In the genomic region with DNA sequence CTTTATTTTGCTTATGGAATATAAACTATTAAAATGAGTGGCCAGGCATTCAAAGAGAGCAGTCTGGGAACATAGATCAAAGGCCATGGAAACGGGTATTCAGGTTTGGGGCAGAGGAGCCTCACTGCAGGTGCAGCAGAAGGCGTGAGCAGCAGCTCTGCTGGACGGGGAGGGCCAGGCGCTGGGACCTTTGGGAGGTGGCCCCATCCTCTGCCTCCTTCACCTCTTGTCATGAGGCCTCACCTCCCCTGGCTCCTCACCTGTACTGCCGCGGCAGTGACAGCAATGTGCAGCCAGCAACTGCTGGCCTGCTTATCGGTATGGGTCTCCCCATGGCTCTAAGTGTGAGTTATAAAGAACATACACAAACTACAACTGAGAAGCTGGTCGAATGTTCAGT, we compare ENCODE assay signal across 24 cellular contexts.
"Had no signal": no experiment of that assay in that cellular context is flagged by ENCODE, and none has a peak within 500 bp of the region (broad histone marks: within the 10 kb centered on the region; RNA-seq: fewer than 3 reads in every experiment).

No MANE protein-coding gene starts in this region.

- H3K27me3 ChIP-seq: adrenal gland, body of pancreas, esophagus muscularis mucosa, left lung, suprapubic skin, upper lobe of left lung had no signal

- H3K27me3 Mint-ChIP-seq: activated CD4-positive, alpha-beta memory T cell treated with anti-CD3 and anti-CD28 coated beads, Interleukin-2, amount 10 ng/mL, durations not matched to agents 7 days and 5 days; activated CD4-positive, alpha-beta T cell treated with anti-CD3 and anti-CD28 coated beads for 36 hours; activated naive CD4-positive, alpha-beta T cell treated with anti-CD3 and anti-CD28 coated beads, Interleukin-2, amount 50 U/mL, for 24 hours; activated T-cell treated with anti-CD3 and anti-CD28 coated beads, Interleukin-2, amount 50 U/mL, for 24 hours; central memory CD8-positive, alpha-beta T cell; naive thymus-derived CD4-positive, alpha-beta T cell; progenitor cell of endocrine pancreas; stimulated activated naive CD8-positive, alpha-beta T cell treated with anti-CD3 and anti-CD28 coated beads, Interleukin-15, Interleukin-2, amounts not matched to agents 100 ng/mL and 50 ng/mL, for 24 hours had no signal

- H3K4me3 Mint-ChIP-seq: activated CD4-positive, alpha-beta memory T cell treated with anti-CD3 and anti-CD28 coated beads, Interleukin-2, amount 10 ng/mL, durations not matched to agents 7 days and 5 days; activated CD4-positive, alpha-beta T cell treated with anti-CD3 and anti-CD28 coated beads for 36 hours; activated naive CD4-positive, alpha-beta T cell treated with anti-CD3 and anti-CD28 coated beads, Interleukin-2, amount 50 U/mL, for 24 hours; activated T-cell treated with anti-CD3 and anti-CD28 coated beads, Interleukin-2, amount 50 U/mL, for 24 hours; central memory CD8-positive, alpha-beta T cell; naive thymus-derived CD4-positive, alpha-beta T cell; stimulated activated naive CD8-positive, alpha-beta T cell treated with anti-CD3 and anti-CD28 coated beads, Interleukin-15, Interleukin-2, amounts not matched to agents 100 ng/mL and 50 ng/mL, for 24 hours had no signal

- H3K27ac Mint-ChIP-seq: activated CD4-positive, alpha-beta memory T cell treated with anti-CD3 and anti-CD28 coated beads, Interleukin-2, amount 10 ng/mL, durations not matched to agents 7 days and 5 days; activated CD4-positive, alpha-beta T cell treated with anti-CD3 and anti-CD28 coated beads for 36 hours; activated T-cell treated with anti-CD3 and anti-CD28 coated beads, Interleukin-2, amount 50 U/mL, for 24 hours; naive thymus-derived CD4-positive, alpha-beta T cell; progenitor cell of endocrine pancreas had no signal

- H3K36me3 ChIP-seq: adrenal gland, upper lobe of left lung had no signal

- H3K9me3 Mint-ChIP-seq: activated CD4-positive, alpha-beta memory T cell treated with anti-CD3 and anti-CD28 coated beads, Interleukin-2, amount 10 ng/mL, durations not matched to agents 7 days and 5 days; activated naive CD4-positive, alpha-beta T cell treated with anti-CD3 and anti-CD28 coated beads, Interleukin-2, amount 50 U/mL, for 24 hours; activated T-cell treated with anti-CD3 and anti-CD28 coated beads, Interleukin-2, amount 50 U/mL, for 24 hours; central memory CD8-positive, alpha-beta T cell; stimulated activated naive CD8-positive, alpha-beta T cell treated with anti-CD3 and anti-CD28 coated beads, Interleukin-15, Interleukin-2, amounts not matched to agents 100 ng/mL and 50 ng/mL, for 24 hours had no signal

- H3K4me1 Mint-ChIP-seq: central memory CD8-positive, alpha-beta T cell had no signal

- H3K4me2 ChIP-seq: smooth muscle cell had no signal

- H3K4me3 ChIP-seq: adrenal gland, body of pancreas, esophagus muscularis mucosa, left lung, smooth muscle cell, suprapubic skin, upper lobe of left lung had no signal

- ATAC-seq: body of pancreas; left lung; naive thymus-derived CD4-positive, alpha-beta T cell; right cardiac atrium had no signal

- H3K4me1 ChIP-seq: adrenal gland, body of pancreas, esophagus muscularis mucosa, left lung, suprapubic skin, upper lobe of left lung had no signal

- H3K27ac ChIP-seq: adrenal gland, body of pancreas, esophagus muscularis mucosa, left lung, suprapubic skin, upper lobe of left lung, VCaP had no signal

- H3K9me3 ChIP-seq: adrenal gland, body of pancreas, left lung, upper lobe of left lung had no signal

- H3K36me3 Mint-ChIP-seq: activated naive CD4-positive, alpha-beta T cell treated with anti-CD3 and anti-CD28 coated beads, Interleukin-2, amount 50 U/mL, for 24 hours had no signal

- DNase-seq: activated CD4-positive, alpha-beta memory T cell treated with anti-CD3 and anti-CD28 coated beads, Interleukin-2, amount 10 ng/mL, durations not matched to agents 7 days and 5 days; activated effector memory CD4-positive, alpha-beta T cell treated with Interleukin-2 at 50 U/mL for 16 hours; activated T-cell treated with anti-CD3 and anti-CD28 coated beads, Interleukin-2, amount 50 U/mL, for 24 hours; adrenal gland; body of pancreas; cortex of kidney; effector CD4-positive, alpha-beta T cell; hippocampal formation; kidney; left lung; mammary epithelial cell; naive thymus-derived CD4-positive, alpha-beta T cell; occipital lobe; right cardiac atrium had no signal
